ENCODE assay signal across 11 cellular contexts in the genomic region with DNA sequence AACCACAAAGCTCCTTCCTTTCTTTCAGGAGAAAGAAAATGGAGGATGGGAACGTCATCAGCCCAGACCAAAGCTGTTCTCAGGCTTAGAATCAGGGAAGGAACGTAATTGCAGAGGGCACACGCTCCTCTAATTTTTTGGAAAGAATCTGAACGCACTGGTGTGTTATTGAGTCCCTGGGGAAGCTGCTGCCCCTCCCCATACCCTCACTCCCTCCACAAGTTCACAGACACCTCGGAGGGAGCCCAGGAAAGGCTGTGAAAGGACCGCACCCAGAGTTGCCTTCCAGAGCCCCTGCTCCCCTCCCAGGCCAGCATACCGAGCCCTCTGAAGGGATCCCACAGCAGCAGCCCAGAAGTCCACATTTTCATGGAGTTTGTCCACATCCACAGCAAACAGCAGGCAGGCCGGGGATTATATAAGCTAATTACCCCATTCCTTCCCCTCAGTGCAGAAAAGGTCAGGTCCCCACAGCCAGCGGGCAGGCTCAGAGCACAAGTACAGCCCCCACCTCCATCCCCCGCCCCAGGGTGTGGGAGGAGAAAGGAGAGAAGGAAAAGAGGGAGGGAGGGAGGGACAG. TPM values are rescaled to one million over a fixed set of nuclear protein-coding genes. Genes with fewer than 3 reads are reported as not detected.
DNase-seq lines count a peak whose midpoint lies in the region; ATAC-seq and TF ChIP-seq lines count a peak whose summit lies in the region.
"Had no signal": no experiment of that assay in that cellular context is flagged by ENCODE, and none has a peak within 500 bp of the region (broad histone marks: within the 10 kb centered on the region; RNA-seq: fewer than 3 reads in every experiment).

No MANE protein-coding gene starts in this region.

- H3K4me1 ChIP-seq in HUES48 (ENCODE audit: control insufficient read depth, insufficient read depth, low read length) (peaks cover 10% of the 10 kb centered on the region), duodenal mucosa (ENCODE audit: control insufficient read depth in 1 of 2, insufficient read depth in 2 of 2, low read length in 2 of 2) (peaks cover 5 to 6% of the 10 kb centered on the region in 2 donors), mesendoderm (ENCODE audit: control insufficient read depth, low read depth, low read length) (no peaks in the 10 kb centered on the region), thyroid gland (peaks cover 0 to 6% of the 10 kb centered on the region in 2 donors), trophoblast cell (ENCODE audit: control insufficient read depth in 1 of 2, insufficient read depth in 2 of 2, low read length in 2 of 2) (peaks cover 3 to 18% of the 10 kb centered on the region in 2 experiments), OCI-LY7 (ENCODE audit: insufficient read depth, low read length, poor library complexity, severe bottlenecking) (peaks cover 4% of the 10 kb centered on the region)

- H4K20me1 ChIP-seq in OCI-LY7 (ENCODE audit: insufficient read depth, low read length), result no peaks in the 10 kb centered on the region

- no peak for TF ChIP-seq CTCF in thyroid gland (IDR thresholded peaks at IDR 0.05)
- no peak for TF ChIP-seq CTCF in OCI-LY7 (conservative IDR thresholded peaks at IDR 0.05; ENCODE audit: low read length)

- no TSS peak for BruUV-seq in OCI-LY7 (replicated peaks; lab: Mats Ljungman, UMichigan)

- no peak overlapping the region for H3K14ac ChIP-seq in trophoblast cell (ENCODE audit: low read length)

- no peaks in the 10 kb centered on the region for H3K9me2 ChIP-seq in OCI-LY7 (ENCODE audit: insufficient read depth, low read length)

- WGBS in mesendoderm (ENCODE audit: extremely low coverage, insufficient coverage, low lambda C conversion rate), result no CpG with 5 or more reads among the region's 10 CpGs
- 48 to 55% methylated on average over 9 to 10 of the region's 10 CpGs for WGBS in thyroid gland, 2 donors
- no CpG with 5 or more reads among the region's 10 CpGs for WGBS in trophoblast cell (ENCODE audit: extremely low coverage, insufficient coverage, insufficient read length)

- H3K79me2 ChIP-seq in mesendoderm (ENCODE audit: control insufficient read depth, insufficient read depth, low read length), result no peaks in the 10 kb centered on the region
- H3K79me2 ChIP-seq in trophoblast cell (ENCODE audit: control insufficient read depth, insufficient read depth, low read length, poor library complexity), result no peaks in the 10 kb centered on the region
- H3K79me2 ChIP-seq in OCI-LY7 (ENCODE audit: insufficient read depth, low read depth, low read length), result no peaks in the 10 kb centered on the region

- no peak for TF ChIP-seq POLR2A in thyroid gland (IDR thresholded peaks at IDR 0.05)

- no peak overlapping the region for H3K23ac ChIP-seq in mesendoderm (ENCODE audit: low read length)
- H3K23ac ChIP-seq in trophoblast cell (ENCODE audit: low read length), result no peak overlapping the region

- H3K36me3 ChIP-seq in HUES48 (ENCODE audit: control insufficient read depth, insufficient read depth, low read length) (no peaks in the 10 kb centered on the region), duodenal mucosa (ENCODE audit: control insufficient read depth in 1 of 2, insufficient read depth in 2 of 2, low read length in 2 of 2) (no peaks in the 10 kb centered on the region), mesendoderm (ENCODE audit: control insufficient read depth, insufficient read depth, low read length) (no peaks in the 10 kb centered on the region), thyroid gland (no peaks in the 10 kb centered on the region), trophoblast cell (ENCODE audit: control insufficient read depth in 1 of 2, insufficient read depth in 2 of 2, low read length in 2 of 2) (no peaks in the 10 kb centered on the region), OCI-LY7 (ENCODE audit: insufficient read depth, low read length) (no peaks in the 10 kb centered on the region)

- H3K4me2 ChIP-seq in mesendoderm (ENCODE audit: low read length) (no peak overlapping the region), trophoblast cell (ENCODE audit: low read length) (no peak overlapping the region), OCI-LY7 (ENCODE audit: low read length) (no peak overlapping the region)

- H4K5ac ChIP-seq in mesendoderm (ENCODE audit: low read length), result peak overlapping the region; percentile 68

- peak overlapping the region; percentile 37 for H3K56ac ChIP-seq in mesendoderm (ENCODE audit: low read length)

- H3K27me3 ChIP-seq in HUES48 (ENCODE audit: control insufficient read depth, insufficient read depth, low read length) (peaks cover 22% of the 10 kb centered on the region), duodenal mucosa (ENCODE audit: control insufficient read depth in 1 of 2, insufficient read depth in 2 of 2, low read length in 2 of 2) (peaks cover 0 to 2% of the 10 kb centered on the region in 2 donors), mesendoderm (ENCODE audit: insufficient read depth, low read length, poor library complexity) (no peaks in the 10 kb centered on the region), thyroid gland (no peaks in the 10 kb centered on the region), trophoblast cell (ENCODE audit: insufficient read depth, low read length) (no peaks in the 10 kb centered on the region)

- H3K18ac ChIP-seq in mesendoderm (ENCODE audit: low read length) (no peak overlapping the region), trophoblast cell (ENCODE audit: low read length) (no peak overlapping the region)

- no peak overlapping the region for H2AFZ ChIP-seq in trophoblast cell (ENCODE audit: insufficient read depth, low read length, poor library complexity)
- H2AFZ ChIP-seq in OCI-LY7 (ENCODE audit: low read length), result no peak overlapping the region

- H4K91ac ChIP-seq in trophoblast cell (ENCODE audit: low read depth, low read length), result no peak overlapping the region

- intact Hi-C loops in thyroid gland (cut with DNase I) (no loop called here), OCI-LY7 (cut with micrococcal nuclease; ENCODE audit: unreplicated experiment) (loop anchor here (5.0 kb wide), 1 partner anchor 522 kb away; no protein-coding TSS in a partner anchor)

- no peak overlapping the region for H4K12ac ChIP-seq in trophoblast cell (ENCODE audit: low read depth, low read length)

- CTCF ChIA-PET in OCI-LY7 (lab: Charles Lee; ENCODE audit: unreplicated experiment), result no interaction called here

- ATAC-seq in HG03469 (IDR thresholded peaks at IDR 0.05; ENCODE audit: unreplicated experiment), result no peak

- H3K9ac ChIP-seq in HUES48 (ENCODE audit: low read depth, low read length), result no peak overlapping the region
- H3K9ac ChIP-seq in duodenal mucosa (ENCODE audit: low read depth in 1 of 2, low read length in 2 of 2), result peak overlapping the region; percentile 2 to 32
- peak overlapping the region; percentile 45 for H3K9ac ChIP-seq in mesendoderm (ENCODE audit: low read length)
- no peak overlapping the region for H3K9ac ChIP-seq in trophoblast cell (ENCODE audit: low read length)

- no peaks in the 10 kb centered on the region for H3K79me1 ChIP-seq in mesendoderm (ENCODE audit: low read length)
- no peaks in the 10 kb centered on the region for H3K79me1 ChIP-seq in trophoblast cell (ENCODE audit: low read length)

- H3K9me3 ChIP-seq in HUES48 (ENCODE audit: control insufficient read depth, insufficient read depth, low read length), result no peaks in the 10 kb centered on the region
- no peaks in the 10 kb centered on the region for H3K9me3 ChIP-seq in duodenal mucosa (ENCODE audit: control insufficient read depth in 1 of 2, low read length in 2 of 2)
- no peaks in the 10 kb centered on the region for H3K9me3 ChIP-seq in thyroid gland
- H3K9me3 ChIP-seq in trophoblast cell (ENCODE audit: insufficient read depth, low read depth, low read length), result no peaks in the 10 kb centered on the region
- no peaks in the 10 kb centered on the region for H3K9me3 ChIP-seq in OCI-LY7 (ENCODE audit: low read length)

- no peak overlapping the region for H2AK5ac ChIP-seq in mesendoderm (ENCODE audit: low read length)
- H2AK5ac ChIP-seq in trophoblast cell (ENCODE audit: low read length), result no peak overlapping the region

- no peak for DNase-seq in mesendoderm
- DNase-seq in thyroid gland, result no peak
- no peak for DNase-seq in trophoblast cell
- DNase-seq in OCI-LY7 (ENCODE audit: low spot score), result no peak
- DNase-seq in C1 segment of cervical spinal cord (lab: John Stamatoyannopoulos, UW), result no peak
- DNase-seq: dermis blood vessel endothelial cell, GDM1, SW 1271 had no signal

- H2BK15ac ChIP-seq in mesendoderm (replicated peaks; ENCODE audit: low read depth), result no peak overlapping the region

- no peak overlapping the region for H2BK12ac ChIP-seq in trophoblast cell (ENCODE audit: low read length)

- H3K27ac ChIP-seq in HUES48 (ENCODE audit: low read depth, low read length) (no peak overlapping the region), duodenal mucosa (ENCODE audit: low read depth, low read length) (peak overlapping the region; percentile 77), mesendoderm (ENCODE audit: low read depth, low read length) (no peak overlapping the region), thyroid gland (peak overlapping the region in 2 of 3 donors; percentile 18 to 50), trophoblast cell (ENCODE audit: low read depth, low read length) (no peak overlapping the region), OCI-LY7 (ENCODE audit: low read depth, low read length, poor library complexity, severe bottlenecking) (no peak overlapping the region)

- no peak overlapping the region for H4K8ac ChIP-seq in mesendoderm (ENCODE audit: low read depth, low read length)
- no peak overlapping the region for H4K8ac ChIP-seq in trophoblast cell (ENCODE audit: low read depth, low read length)

- POLR2A ChIA-PET in OCI-LY7 (lab: Charles Lee), result no interaction called here

- H2BK120ac ChIP-seq in mesendoderm (ENCODE audit: low read depth, low read length) (no peak overlapping the region), trophoblast cell (ENCODE audit: insufficient read depth, low read length, poor library complexity) (no peak overlapping the region)

- H2BK5ac ChIP-seq in mesendoderm (ENCODE audit: low read length), result no peak overlapping the region
- no peak overlapping the region for H2BK5ac ChIP-seq in trophoblast cell (ENCODE audit: low read depth, low read length, poor library complexity)

- H3K4me3 ChIP-seq in HUES48 (ENCODE audit: low read depth, low read length), result peak overlapping the region; percentile 35; the same call in 1 of the 2 replicates
- peak overlapping the region; percentile 8 to 32 for H3K4me3 ChIP-seq in duodenal mucosa (ENCODE audit: low read depth in 1 of 2, low read length in 2 of 2)
- H3K4me3 ChIP-seq in mesendoderm (ENCODE audit: low read length), result no peak overlapping the region
- H3K4me3 ChIP-seq in thyroid gland (replicated peaks in 1 of 3), result no peak overlapping the region
- H3K4me3 ChIP-seq in trophoblast cell (ENCODE audit: low read depth, low read length), result no peak overlapping the region
- no peak overlapping the region for H3K4me3 ChIP-seq in OCI-LY7 (ENCODE audit: low read depth, low read length, poor library complexity, severe bottlenecking)

- H3K4ac ChIP-seq in mesendoderm (ENCODE audit: low read depth, low read length), result no peak overlapping the region
- H3K4ac ChIP-seq in trophoblast cell (ENCODE audit: low read depth, low read length), result no peak overlapping the region

RNA-seq across cellular contexts. Expression of gene ANKRD60, which starts 53.7 kb away (rescaled TPM):
- not detected for polyA plus RNA-seq in mesendoderm (2013, experiment 1 of 2)
- polyA plus RNA-seq in mesendoderm (2013, experiment 2 of 2), result not detected
- not detected for total RNA-seq in thyroid gland
- polyA plus RNA-seq in trophoblast cell (2013), result not detected in 2 replicates
- not detected in 2 replicates for total RNA-seq in OCI-LY7 (2014; rRNA removed; shearing (Covaris generic))
- not detected in 2 replicates for total RNA-seq in OCI-LY7 (2022)
- total RNA-seq: dermis blood vessel endothelial cell had no signal

Comparison
In these comparisons a context has a peak if more than half of its experiments do, and no peak if none do; other contexts are left out.
1. H3K27ac ChIP-seq: peak in duodenal mucosa (single experiment) and thyroid gland (2 of 3); none in HUES48 (single experiment), mesendoderm (single experiment), trophoblast cell (single experiment) and OCI-LY7 (single experiment).
2. H3K4me3 ChIP-seq: peak in HUES48 (single experiment) and duodenal mucosa (2 of 2); none in mesendoderm (single experiment), thyroid gland (0 of 3), trophoblast cell (single experiment) and OCI-LY7 (single experiment).
3. H3K9ac ChIP-seq: peak in duodenal mucosa (2 of 2) and mesendoderm (single experiment); none in HUES48 (single experiment) and trophoblast cell (single experiment).